In genomic region chr9:18910435-18910834, GRCh38 we compare ENCODE assay signal across 1 cellular context.
TF ChIP-seq lines count a peak whose summit lies in the region.

No MANE protein-coding gene starts in this region.

TF ChIP-seq in IMR-90, 13 proteins besides CTCF, POLR2A, EP300 and RAD21:
- TF ChIP-seq RFX5 (IDR thresholded peaks at IDR 0.05; ENCODE audit: low read depth, low read length) = no peak
- no peak for TF ChIP-seq BHLHE40 (IDR thresholded peaks at IDR 0.05; ENCODE audit: low read depth, low read length)
- no peak for TF ChIP-seq USF2 (IDR thresholded peaks at IDR 0.05; ENCODE audit: low read depth, low read length)
- TF ChIP-seq SMC3 (IDR thresholded peaks at IDR 0.05; ENCODE audit: low read depth, low read length) = no peak
- no peak for TF ChIP-seq CHD1 (IDR thresholded peaks at IDR 0.05; ENCODE audit: low read depth, low read length)
- no peak for TF ChIP-seq MXI1 (IDR thresholded peaks at IDR 0.05; ENCODE audit: borderline replicate concordance, low read depth, low read length)
- TF ChIP-seq CEBPB (IDR thresholded peaks at IDR 0.05; ENCODE audit: low read depth, low read length) = no peak
- TF ChIP-seq MAZ (IDR thresholded peaks at IDR 0.05; ENCODE audit: borderline replicate concordance, low read depth, low read length) = no peak
- no peak for TF ChIP-seq NFE2L2 (IDR thresholded peaks at IDR 0.05; ENCODE audit: low read depth, low read length)
- TF ChIP-seq ELK1 (IDR thresholded peaks at IDR 0.05; ENCODE audit: borderline replicate concordance, low read depth, low read length) = no peak
